In the genomic region with DNA sequence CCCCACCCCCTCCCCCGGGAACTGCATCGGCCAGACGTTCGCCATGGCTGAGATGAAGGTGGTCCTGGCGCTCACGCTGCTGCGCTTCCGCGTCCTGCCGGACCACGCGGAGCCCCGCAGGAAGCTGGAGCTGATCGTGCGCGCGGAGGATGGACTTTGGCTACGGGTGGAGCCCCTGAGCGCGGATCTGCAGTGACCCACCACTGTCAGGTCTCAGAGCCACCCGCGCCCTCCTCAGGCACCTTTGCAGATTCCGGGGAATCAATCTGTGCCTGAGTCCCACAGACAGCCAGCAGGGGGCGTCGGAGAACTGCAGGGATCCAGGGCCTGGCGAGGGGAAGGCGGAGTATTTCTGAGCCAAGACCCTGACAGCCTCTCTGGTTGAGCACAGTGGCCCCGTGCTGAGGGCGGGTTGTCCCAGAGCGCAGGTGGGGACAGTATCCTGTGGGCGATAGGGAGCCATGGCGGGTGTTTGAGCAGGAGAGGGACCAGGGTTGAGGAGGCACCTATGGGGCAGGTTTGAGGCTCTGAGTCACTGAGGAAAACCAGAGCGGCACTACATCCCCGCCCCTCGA, we compare ENCODE assay signal across 8 cellular contexts. TPM values are rescaled to one million over a fixed set of nuclear protein-coding genes. Genes with fewer than 3 reads are reported as not detected.
A peak's percentile ranks its signal among the peaks of the same experiment; 100 is the strongest.
DNase-seq lines count a peak whose midpoint lies in the region; ATAC-seq, FAIRE-seq and TF ChIP-seq lines count a peak whose summit lies in the region.

No MANE protein-coding gene starts in this region.

- H3K79me2 ChIP-seq in mesendoderm (ENCODE audit: control insufficient read depth, insufficient read depth, low read length) = no peaks in the 10 kb centered on the region

- CTCF ChIA-PET in A549 (lab: Yijun Ruan, JAX) = interaction anchor here (0.6 to 1.4 kb wide), 4 partner anchors 9 to 933 kb away, joined by 3 to 4 read pairs (median 4); no protein-coding TSS in a partner anchor

- H3K4me3 ChIP-seq in A549 = peak overlapping the region; percentile 34
- H3K4me3 ChIP-seq in mesendoderm (ENCODE audit: low read length) = no peak overlapping the region

- POLR2A ChIA-PET in A549 (lab: Yijun Ruan, JAX) = no interaction called here

- 37% methylated on average over 4 of the region's 35 CpGs for WGBS in A549 (ENCODE audit: missing lambda C conversion rate)
- no CpG with 5 or more reads among the region's 35 CpGs for WGBS in mesendoderm (ENCODE audit: extremely low coverage, insufficient coverage, low lambda C conversion rate)

- no peak for TF ChIP-seq EP300 in A549 (IDR thresholded peaks at IDR 0.05)

- peak; percentile 98 to 99 for ATAC-seq in A549

- H3K9ac ChIP-seq in mesendoderm (ENCODE audit: low read length) = no peak overlapping the region

- no peak overlapping the region for H3K18ac ChIP-seq in mesendoderm (ENCODE audit: low read length)

- H3K4me2 ChIP-seq in A549 (peak overlapping the region; percentile 78), mesendoderm (ENCODE audit: low read length) (no peak overlapping the region)

- no peak overlapping the region for H3K56ac ChIP-seq in mesendoderm (ENCODE audit: low read length)

- no peak overlapping the region for H3K23ac ChIP-seq in mesendoderm (ENCODE audit: low read length)

- peak overlapping the region in 1 of 2 experiments; percentile 43; a peak in 2 of 6 replicates for H3K27ac ChIP-seq in A549
- H3K27ac ChIP-seq in mesendoderm (ENCODE audit: low read depth, low read length) = no peak overlapping the region

- no peak overlapping the region for H2BK120ac ChIP-seq in mesendoderm (ENCODE audit: low read depth, low read length)

- H2BK5ac ChIP-seq in mesendoderm (ENCODE audit: low read length) = no peak overlapping the region

- no peak overlapping the region for H2AK5ac ChIP-seq in mesendoderm (ENCODE audit: low read length)

- TF ChIP-seq RAD21 in A549 (conservative IDR thresholded peaks at IDR 0.05 in 1 of 2, IDR thresholded peaks at IDR 0.05 in 1 of 2) = peak; percentile 66 to 73

- no peaks in the 10 kb centered on the region for H3K79me1 ChIP-seq in mesendoderm (ENCODE audit: low read length)

- H3K9me3 ChIP-seq in A549 = no peaks in the 10 kb centered on the region

- no peak for TF ChIP-seq POLR2A in A549 (IDR thresholded peaks at IDR 0.05; ENCODE audit: low read length)

- DNase-seq in A549 (ENCODE audit: low read depth in 1 of 2, low spot score in 1 of 2) = peak; percentile 60 to 69
- peak; percentile 50 for DNase-seq in GM18507 (ENCODE audit: extremely low spot score, insufficient read length, low read depth)
- peak; percentile 23 for DNase-seq in NCI-H82 treated with DMSO at 0.1 percent for 48 hours (lab: John Stamatoyannopoulos, UW; ENCODE audit: unreplicated experiment)
- peak; percentile 57 to 80 for DNase-seq in activated CD8-positive, alpha-beta memory T cell treated with anti-CD3 and anti-CD28 coated beads for 1 hour (ENCODE audit: extremely low read depth in 1 of 2, low read depth in 1 of 2)
- peak; percentile 81 for DNase-seq in effector CD8-positive, alpha-beta T cell (lab: John Stamatoyannopoulos, UW)
- peak; percentile 77 for DNase-seq in mesendoderm
- peak; percentile 77 to 84 for DNase-seq in stimulated activated CD8-positive, alpha-beta memory T cell treated with anti-CD3 and anti-CD28 coated beads, Interleukin-2, amount 100 ng/mL, for 48 hours (ENCODE audit: low read depth in 2 of 2)
- DNase-seq in middle frontal gyrus (ENCODE audit: extremely low spot score, low spot score) = no peak

- TF ChIP-seq CTCF in A549 (IDR thresholded peaks at IDR 0.05) = peak; percentile 63

- H2BK15ac ChIP-seq in mesendoderm (replicated peaks; ENCODE audit: low read depth) = no peak overlapping the region

- no peaks in the 10 kb centered on the region for H3K4me1 ChIP-seq in A549
- H3K4me1 ChIP-seq in mesendoderm (ENCODE audit: control insufficient read depth, low read depth, low read length) = no peaks in the 10 kb centered on the region

- H4K5ac ChIP-seq in mesendoderm (ENCODE audit: low read length) = no peak overlapping the region

- H3K4ac ChIP-seq in mesendoderm (ENCODE audit: low read depth, low read length) = no peak overlapping the region

- H3K36me3 ChIP-seq in mesendoderm (ENCODE audit: control insufficient read depth, insufficient read depth, low read length) = no peaks in the 10 kb centered on the region

- H4K8ac ChIP-seq in mesendoderm (ENCODE audit: low read depth, low read length) = no peak overlapping the region

- FAIRE-seq in A549 (lab: Jason Lieb, UNC) (no peak), GM18507 (lab: Jason Lieb, UNC) (peak; percentile 74)

- no peaks in the 10 kb centered on the region for H3K27me3 ChIP-seq in mesendoderm (ENCODE audit: insufficient read depth, low read length, poor library complexity)

TF ChIP-seq in A549, 52 proteins besides CTCF, POLR2A, EP300 and RAD21:
- TF ChIP-seq TP53 (CRISPR knock-in tag; IDR thresholded peaks at IDR 0.05) (no peak), CEBPB (IDR thresholded peaks at IDR 0.05) (no peak), HOXB5 (CRISPR knock-in tag; IDR thresholded peaks at IDR 0.05) (no peak), CBX8 (IDR thresholded peaks at IDR 0.05) (no peak), JUN (IDR thresholded peaks at IDR 0.05) (no peak), KDM1A (IDR thresholded peaks at IDR 0.05; ENCODE audit: low read depth) (no peak), FOSL2 (IDR thresholded peaks at IDR 0.05) (no peak), FOSL2 (CRISPR knock-in tag; IDR thresholded peaks at IDR 0.05) (no peak), ZFP36 (IDR thresholded peaks at IDR 0.05; ENCODE audit: borderline replicate concordance, partially characterized antibody) (peak; percentile 66), NFE2L2 (conservative IDR thresholded peaks at IDR 0.05; ENCODE audit: low read length) (no peak), CHD2 (IDR thresholded peaks at IDR 0.05; ENCODE audit: low read length, partially characterized antibody) (no peak), SMC3 (IDR thresholded peaks at IDR 0.05) (peak; percentile 53; the same call in 1 of the 3 replicates)

RNA-seq across cellular contexts. Expression of gene CYP4F8, which starts 30.4 kb away (rescaled TPM):
- polyA plus RNA-seq in A549 (2011; rRNA removed) (not detected in 2 replicates), A549 (2017; fragmentation: RNase III; extraction: RNeasy Plus Mini Kit Qiagen cat#74134 plus additional on column Dnase treatment) (not detected in 3 replicates)
- polyA plus RNA-seq in A549 (2012; cell fraction: cytosol; rRNA removed) = not detected in 2 replicates
- polyA plus RNA-seq in A549 (2012; cell fraction: nucleus; rRNA removed) = not detected in 2 replicates
- not detected in 2 replicates for polyA minus RNA-seq in A549 (2011; rRNA and poly(A)+ RNA removed)
- polyA plus RNA-seq in mesendoderm (2013, experiment 1 of 2) = not detected
- not detected for polyA plus RNA-seq in mesendoderm (2013, experiment 2 of 2)

RNA-seq across cellular contexts. Expression of gene CYP4F3, which starts 56.1 kb away (rescaled TPM):
- polyA plus RNA-seq in A549 (2011; rRNA removed) (32.2 and 33.2 TPM in 2 replicates), A549 (2017; fragmentation: RNase III; extraction: RNeasy Plus Mini Kit Qiagen cat#74134 plus additional on column Dnase treatment) (7.1 to 10.4 TPM (median 8.9 TPM) in 3 replicates)
- polyA plus RNA-seq in A549 (2012; cell fraction: cytosol; rRNA removed) = 6.6 and 7.4 TPM in 2 replicates
- polyA plus RNA-seq in A549 (2012; cell fraction: nucleus; rRNA removed) = 61.8 and 62.5 TPM in 2 replicates
- polyA minus RNA-seq in A549 (2011; rRNA and poly(A)+ RNA removed) = 86.8 and 95.2 TPM in 2 replicates
- not detected for polyA plus RNA-seq in mesendoderm (2013, experiment 1 of 2)
- polyA plus RNA-seq in mesendoderm (2013, experiment 2 of 2) = not detected
